Comparison of ENCODE assay signal across 8 cellular contexts in the genomic region with DNA sequence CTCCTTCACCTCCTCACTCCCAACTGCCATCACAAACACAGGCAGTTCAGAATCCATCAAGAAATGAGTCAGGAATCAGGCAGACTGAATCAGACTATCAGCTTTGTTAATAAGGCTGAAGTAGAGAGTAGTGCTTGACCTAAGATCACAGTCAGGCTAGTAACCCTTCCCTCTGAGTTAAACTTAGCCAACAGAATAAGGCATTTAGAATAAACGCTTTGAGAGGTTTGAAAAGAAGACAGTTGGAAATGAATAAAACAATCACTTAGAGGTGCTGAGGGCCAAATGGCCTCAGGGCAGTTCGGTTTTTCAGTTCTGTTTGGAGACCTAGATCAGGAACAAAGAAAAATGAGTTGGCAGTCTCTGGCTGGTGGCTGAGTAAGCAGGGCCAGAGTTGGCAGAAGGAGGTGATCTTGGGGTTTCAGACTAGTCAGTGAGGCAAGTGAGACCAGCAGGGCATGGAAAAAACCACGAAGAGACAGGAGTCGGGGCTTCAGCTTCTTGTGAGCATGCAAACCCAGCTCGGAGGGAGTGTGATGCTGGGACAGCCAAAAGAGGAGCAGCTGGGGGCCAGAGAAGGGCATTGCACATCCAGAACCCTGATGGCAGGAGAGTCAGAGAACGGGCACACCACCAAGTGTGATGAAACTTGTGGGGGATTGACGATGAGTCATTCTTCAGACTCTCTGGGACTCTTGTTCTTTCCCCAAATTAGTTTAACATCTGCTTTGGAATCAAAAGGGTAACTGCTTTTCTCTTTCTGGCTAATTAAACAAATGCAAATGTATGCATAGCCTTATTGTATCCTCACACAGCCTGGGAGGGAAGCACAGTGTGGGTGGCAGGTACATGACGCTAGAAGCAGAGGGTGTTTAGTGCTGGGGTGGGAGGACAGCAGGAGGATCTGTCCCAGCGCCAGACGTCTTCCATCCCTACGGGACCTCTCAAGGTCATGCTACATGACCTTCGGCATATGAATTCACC. TPM values are rescaled to one million over a fixed set of nuclear protein-coding genes. Genes with fewer than 3 reads are reported as not detected.
DNase-seq lines count a peak whose midpoint lies in the region; ATAC-seq, FAIRE-seq and TF ChIP-seq lines count a peak whose summit lies in the region.

No MANE protein-coding gene starts in this region.

- ATAC-seq in HG02763 (IDR thresholded peaks at IDR 0.05; ENCODE audit: unreplicated experiment) (peak; percentile 59), pancreas (peak in 3 of 4 donors; percentile 62 to 68 (median 68)), GM18873 (IDR thresholded peaks at IDR 0.05; ENCODE audit: low FRiP score, unreplicated experiment) (no peak)

- intact Hi-C loops in pancreas (cut with DNase I): no loop called here

- H3K27ac ChIP-seq in esophagus (ENCODE audit: low read depth in 2 of 2, low read length in 1 of 2): peak overlapping the region; percentile 73 to 87
- H3K27ac ChIP-seq in pancreas: peak overlapping the region in 1 of 4 donors; percentile 28
- H3K27ac ChIP-seq in endodermal cell (ENCODE audit: low read depth, low read length): no peak overlapping the region

- peaks cover 0 to 5% of the 10 kb centered on the region in 2 donors for H3K4me1 ChIP-seq in esophagus (ENCODE audit: control insufficient read depth in 2 of 2, insufficient read depth in 2 of 2, low read length in 1 of 2)
- H3K4me1 ChIP-seq in pancreas: peaks cover 0 to 4% (median 0%) of the 10 kb centered on the region in 3 donors
- H3K4me1 ChIP-seq in endodermal cell (ENCODE audit: control insufficient read depth, insufficient read depth, low read length): no peaks in the 10 kb centered on the region

- H3K27me3 Mint-ChIP-seq in endodermal cell (ENCODE audit: insufficient read depth): no peaks in the 10 kb centered on the region

- no peaks in the 10 kb centered on the region for H3K9me3 ChIP-seq in esophagus (ENCODE audit: control insufficient read depth in 2 of 2, insufficient read depth in 1 of 2, low read depth in 1 of 2, low read length in 1 of 2)
- no peaks in the 10 kb centered on the region for H3K9me3 ChIP-seq in pancreas
- H3K9me3 ChIP-seq in endodermal cell (ENCODE audit: control insufficient read depth, low read length): no peaks in the 10 kb centered on the region

- 18 to 32% methylated on average over 12 of the region's 12 CpGs for WGBS in esophagus, 2 donors
- WGBS in pancreas, 2 donors: 50 to 64% methylated on average over 12 of the region's 12 CpGs
- 71 to 78% methylated on average over 7 to 12 of the region's 12 CpGs for WGBS in endodermal cell (ENCODE audit: insufficient coverage in 1 of 2, insufficient read length in 1 of 2), 2 experiments

- H3K27ac Mint-ChIP-seq in endodermal cell: no peak overlapping the region

- no peaks in the 10 kb centered on the region for H3K36me3 Mint-ChIP-seq in endodermal cell (ENCODE audit: low read depth)

- no peak overlapping the region for H3K4me3 Mint-ChIP-seq in endodermal cell

- no peaks in the 10 kb centered on the region for H3K27me3 ChIP-seq in esophagus (ENCODE audit: control insufficient read depth in 1 of 2, insufficient read depth in 2 of 2, low read length in 2 of 2)
- H3K27me3 ChIP-seq in pancreas: no peaks in the 10 kb centered on the region
- no peaks in the 10 kb centered on the region for H3K27me3 ChIP-seq in endodermal cell (ENCODE audit: control insufficient read depth, insufficient read depth, low read length, poor library complexity, severe bottlenecking)

- no peak overlapping the region for H3K4me3 ChIP-seq in esophagus (ENCODE audit: low read depth in 1 of 2, low read length in 2 of 2)
- no peak overlapping the region for H3K4me3 ChIP-seq in pancreas
- no peak overlapping the region for H3K4me3 ChIP-seq in endodermal cell (ENCODE audit: low read length)

- H3K9me3 Mint-ChIP-seq in endodermal cell: no peaks in the 10 kb centered on the region

- DNase-seq in NCI-H2196 (lab: John Stamatoyannopoulos, UW; ENCODE audit: unreplicated experiment): peak; percentile 10
- DNase-seq in NCI-H2196 treated with DMSO at 0.1 percent for 48 hours (lab: John Stamatoyannopoulos, UW; ENCODE audit: unreplicated experiment): no peak
- peak; percentile 99 for DNase-seq in SIG-M5 treated with dmso at 0.1 percent for 504 hours (lab: John Stamatoyannopoulos, UW; ENCODE audit: unreplicated experiment)
- DNase-seq in pancreas: peak in 4 of 6 donors; percentile 19 to 42 (median 39)
- no peak for DNase-seq in endodermal cell

- no peak overlapping the region for H3K9ac ChIP-seq in endodermal cell (ENCODE audit: extremely low read depth, low read length, poor library complexity, severe bottlenecking)

- H3K4me1 Mint-ChIP-seq in endodermal cell: no peaks in the 10 kb centered on the region

- TF ChIP-seq CTCF in pancreas (IDR thresholded peaks at IDR 0.05): no peak
- TF ChIP-seq CTCF in endodermal cell (conservative IDR thresholded peaks at IDR 0.05): no peak

- no peaks in the 10 kb centered on the region for H3K36me3 ChIP-seq in esophagus (ENCODE audit: control insufficient read depth in 2 of 2, insufficient read depth in 2 of 2, low read length in 1 of 2)
- H3K36me3 ChIP-seq in pancreas: no peaks in the 10 kb centered on the region
- no peaks in the 10 kb centered on the region for H3K36me3 ChIP-seq in endodermal cell (ENCODE audit: control insufficient read depth, insufficient read depth, low read length)

- no peak for FAIRE-seq in pancreas (lab: Jason Lieb, UNC)

RNA-seq across cellular contexts. Expression of gene SPECC1, which starts 54.8 kb away (rescaled TPM):
- polyA plus RNA-seq in esophagus (10 to 100 TPM in 1 of 2 donors, 1 to 10 TPM in 1; 7.4 to 19.8 TPM), pancreas (1 to 10 TPM; 5.6 to 7.0 TPM)
- total RNA-seq in pancreas (10 to 100 TPM in 2 of 6 donors, 1 to 10 TPM in 4; 5.8 to 22.2 (median 9.0) TPM), endodermal cell (10 to 100 TPM; 48.7 to 60.6 TPM)
- polyA plus RNA-seq in endodermal cell (2013, experiment 1 of 2): 41.7 TPM
- 39.2 TPM for polyA plus RNA-seq in endodermal cell (2013, experiment 2 of 2)

Comparison
In these comparisons a context has a peak if more than half of its experiments do, and no peak if none do; other contexts are left out.
1. DNase-seq: peak in NCI-H2196 (single experiment), SIG-M5 treated with dmso at 0.1 percent for 504 hours (single experiment) and pancreas (4 of 6); none in NCI-H2196 treated with DMSO at 0.1 percent for 48 hours (single experiment) and endodermal cell (single experiment).